Comparison of ENCODE assay signal across 10 cellular contexts in the genomic region with DNA sequence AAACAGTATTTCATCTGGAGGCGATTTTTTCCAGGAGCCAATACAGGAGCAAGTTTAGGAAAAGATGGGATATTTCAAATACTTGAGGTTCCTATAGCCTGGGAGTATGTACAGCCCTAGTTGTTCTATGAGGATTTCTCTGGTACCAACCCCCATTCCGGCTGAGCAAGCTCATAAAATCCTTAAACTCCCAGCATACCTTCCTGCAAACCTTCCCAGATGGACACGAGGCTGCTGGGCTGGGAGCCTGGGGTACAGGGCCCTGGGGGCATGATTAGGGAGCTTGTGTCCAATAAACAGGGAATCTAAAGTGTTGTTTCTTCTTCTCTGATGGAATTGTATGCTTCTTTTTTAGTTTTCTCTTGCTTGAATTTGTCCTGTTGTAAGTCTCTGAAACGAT. TPM values are rescaled to one million over a fixed set of nuclear protein-coding genes. Genes with fewer than 3 reads are reported as not detected.
DNase-seq lines count a peak whose midpoint lies in the region; ATAC-seq lines count a peak whose summit lies in the region.
"Had no signal": no experiment of that assay in that cellular context is flagged by ENCODE, and none has a peak within 500 bp of the region (broad histone marks: within the 10 kb centered on the region; RNA-seq: fewer than 3 reads in every experiment).

No MANE protein-coding gene starts in this region.

- peak overlapping the region; percentile 85 to 97 for H3K4me3 Mint-ChIP-seq in activated T-cell treated with anti-CD3 and anti-CD28 coated beads, Interleukin-2, amount 50 U/mL, for 72 hours
- peak overlapping the region; percentile 87 to 96 (median 93) for H3K4me3 Mint-ChIP-seq in immature natural killer cell

- no peak for ATAC-seq in activated T-cell treated with anti-CD3 and anti-CD28 coated beads, Interleukin-2, amount 50 U/mL, for 72 hours (replicated peaks in 1 of 2)
- ATAC-seq in activated naive CD4-positive, alpha-beta T cell treated with anti-CD3 and anti-CD28 coated beads, Interleukin-2, amount 50 U/mL, for 72 hours, result no peak
- ATAC-seq in GM18870 (IDR thresholded peaks at IDR 0.05; ENCODE audit: unreplicated experiment), result no peak

- H3K9me3 Mint-ChIP-seq in activated T-cell treated with anti-CD3 and anti-CD28 coated beads, Interleukin-2, amount 50 U/mL, for 72 hours, result no peaks in the 10 kb centered on the region
- H3K9me3 Mint-ChIP-seq in activated naive CD4-positive, alpha-beta T cell treated with anti-CD3 and anti-CD28 coated beads, Interleukin-2, amount 50 U/mL, for 72 hours, result no peaks in the 10 kb centered on the region
- H3K9me3 Mint-ChIP-seq in immature natural killer cell, result no peaks in the 10 kb centered on the region

- WGBS in thymus, result 72% methylated on average over 4 of the region's 4 CpGs

- H3K9me3 ChIP-seq in thymus (ENCODE audit: control insufficient read depth), result no peaks in the 10 kb centered on the region

- H3K4me3 ChIP-seq in thymus (ENCODE audit: low read length), result peak overlapping the region; percentile 87

- H3K36me3 ChIP-seq in thymus (ENCODE audit: control insufficient read depth, insufficient read depth), result peaks cover 40% of the 10 kb centered on the region

- no peaks in the 10 kb centered on the region for H3K27me3 Mint-ChIP-seq in activated T-cell treated with anti-CD3 and anti-CD28 coated beads, Interleukin-2, amount 50 U/mL, for 72 hours (ENCODE audit: low read depth)
- peaks cover 11 to 15% (median 14%) of the 10 kb centered on the region in 3 donors for H3K27me3 Mint-ChIP-seq in immature natural killer cell (ENCODE audit: low read depth in 3 of 3)

- H3K27ac ChIP-seq in thymus (ENCODE audit: low read depth), result no peak overlapping the region

- H3K4me1 ChIP-seq in thymus (ENCODE audit: control insufficient read depth, insufficient read depth, low read length), result peaks cover 10% of the 10 kb centered on the region

- peaks cover 20 to 41% of the 10 kb centered on the region in 2 donors for H3K36me3 Mint-ChIP-seq in activated T-cell treated with anti-CD3 and anti-CD28 coated beads, Interleukin-2, amount 50 U/mL, for 72 hours (ENCODE audit: insufficient read depth in 2 of 2)
- H3K36me3 Mint-ChIP-seq in activated naive CD4-positive, alpha-beta T cell treated with anti-CD3 and anti-CD28 coated beads, Interleukin-2, amount 50 U/mL, for 72 hours, result peaks cover 48 to 49% of the 10 kb centered on the region in 2 donors
- H3K36me3 Mint-ChIP-seq in immature natural killer cell, result peaks cover 11 to 30% (median 20%) of the 10 kb centered on the region in 3 donors

- DNase-seq in activated T-cell treated with anti-CD3 and anti-CD28 coated beads, Interleukin-2, amount 50 U/mL, for 72 hours, result no peak
- no peak for DNase-seq in activated T-cell treated with anti-CD3 and anti-CD28 coated beads, Interleukin-2, amount 50 U/mL, for 48 hours
- no peak for DNase-seq in activated naive CD4-positive, alpha-beta T cell treated with anti-CD3 and anti-CD28 coated beads, Interleukin-2, amount 50 U/mL, for 72 hours (ENCODE audit: low spot score in 2 of 2)
- DNase-seq in immature natural killer cell, result no peak
- no peak for DNase-seq in SK-N-DZ (ENCODE audit: low spot score)
- no peak for DNase-seq in NAMALWA (ENCODE audit: low spot score)
- DNase-seq: activated CD4-positive, alpha-beta T cell treated with anti-CD3 and anti-CD28 coated beads for 1 hour; stimulated activated CD4-positive, alpha-beta T cell treated with anti-CD3 and anti-CD28 coated beads, Interleukin-4, amount 100 ng/mL, for 1 hour had no signal

- peak overlapping the region; percentile 98 for H3K27ac Mint-ChIP-seq in activated T-cell treated with anti-CD3 and anti-CD28 coated beads, Interleukin-2, amount 50 U/mL, for 72 hours
- H3K27ac Mint-ChIP-seq in activated naive CD4-positive, alpha-beta T cell treated with anti-CD3 and anti-CD28 coated beads, Interleukin-2, amount 50 U/mL, for 72 hours, result peak overlapping the region; percentile 95 to 98
- peak overlapping the region; percentile 93 to 98 (median 97) for H3K27ac Mint-ChIP-seq in immature natural killer cell

- H3K4me1 Mint-ChIP-seq in activated T-cell treated with anti-CD3 and anti-CD28 coated beads, Interleukin-2, amount 50 U/mL, for 72 hours (ENCODE audit: low read depth), result peaks cover 39% of the 10 kb centered on the region
- H3K4me1 Mint-ChIP-seq in immature natural killer cell, result peaks cover 26 to 29% of the 10 kb centered on the region in 2 donors

- no peaks in the 10 kb centered on the region for H3K27me3 ChIP-seq in thymus (ENCODE audit: control insufficient read depth, insufficient read depth)

RNA-seq across cellular contexts. Expression of gene PRRC2A, which starts 1.5 kb away (rescaled TPM):
- total RNA-seq in activated T-cell treated with anti-CD3 and anti-CD28 coated beads, Interleukin-2, amount 50 U/mL, for 72 hours, result 100 to 1,000 TPM; 260 to 285 TPM
- total RNA-seq in activated naive CD4-positive, alpha-beta T cell treated with anti-CD3 and anti-CD28 coated beads, Interleukin-2, amount 50 U/mL, for 72 hours, result 100 to 1,000 TPM; 253 to 336 TPM
- polyA plus RNA-seq in immature natural killer cell (10 to 100 TPM in 1 of 3 donors, 1 to 10 TPM in 1, not detected in 1; 2.3 to 13.4 TPM), thymus (148 TPM)
- polyA plus RNA-seq in SK-N-DZ (2014; cell fraction: cytosol; rRNA removed), result 71.3 and 78.5 TPM in 2 replicates
- polyA plus RNA-seq in SK-N-DZ (2014; cell fraction: nucleus; rRNA removed), result 128 and 163 TPM in 2 replicates

RNA-seq across cellular contexts. Expression of gene AIF1, which starts 7.0 kb away (rescaled TPM):
- total RNA-seq in activated T-cell treated with anti-CD3 and anti-CD28 coated beads, Interleukin-2, amount 50 U/mL, for 72 hours, result 10 to 100 TPM; 68.7 to 98.1 TPM
- 100 to 1,000 TPM in 1 of 2 donors, 10 to 100 TPM in 1; 43.9 to 117 TPM for total RNA-seq in activated naive CD4-positive, alpha-beta T cell treated with anti-CD3 and anti-CD28 coated beads, Interleukin-2, amount 50 U/mL, for 72 hours
- 10 to 100 TPM in 2 of 3 donors, 1 to 10 TPM in 1; 6.6 to 44.1 (median 40.3) TPM for polyA plus RNA-seq in immature natural killer cell
- polyA plus RNA-seq in thymus, result 198 TPM
- polyA plus RNA-seq in SK-N-DZ (2014; cell fraction: cytosol; rRNA removed), result 0.57 TPM in 1 of 2 replicates, not detected in the other
- polyA plus RNA-seq in SK-N-DZ (2014; cell fraction: nucleus; rRNA removed), result 0.38 TPM in 1 of 2 replicates, not detected in the other

RNA-seq across cellular contexts. Expression of gene NCR3, which starts 29.2 kb away (rescaled TPM):
- total RNA-seq in activated T-cell treated with anti-CD3 and anti-CD28 coated beads, Interleukin-2, amount 50 U/mL, for 72 hours, result 10 to 100 TPM; 15.0 to 24.7 TPM
- total RNA-seq in activated naive CD4-positive, alpha-beta T cell treated with anti-CD3 and anti-CD28 coated beads, Interleukin-2, amount 50 U/mL, for 72 hours, result 10 to 100 TPM; 12.7 to 17.2 TPM
- 100 to 1,000 TPM; 393 to 414 (median 409) TPM for polyA plus RNA-seq in immature natural killer cell
- 2.4 TPM for polyA plus RNA-seq in thymus
- not detected in 2 replicates for polyA plus RNA-seq in SK-N-DZ (2014; cell fraction: cytosol; rRNA removed)
- polyA plus RNA-seq in SK-N-DZ (2014; cell fraction: nucleus; rRNA removed), result not detected in 2 replicates

RNA-seq across cellular contexts. Expression of gene BAG6, which starts 30.5 kb away (rescaled TPM):
- 100 to 1,000 TPM; 265 to 272 TPM for total RNA-seq in activated T-cell treated with anti-CD3 and anti-CD28 coated beads, Interleukin-2, amount 50 U/mL, for 72 hours
- total RNA-seq in activated naive CD4-positive, alpha-beta T cell treated with anti-CD3 and anti-CD28 coated beads, Interleukin-2, amount 50 U/mL, for 72 hours, result 100 to 1,000 TPM; 286 to 303 TPM
- polyA plus RNA-seq in immature natural killer cell (10 to 100 TPM in 2 of 3 donors, 1 to 10 TPM in 1; 8.5 to 22.7 (median 16.2) TPM), thymus (271 TPM)
- polyA plus RNA-seq in SK-N-DZ (2014; cell fraction: cytosol; rRNA removed), result 313 and 362 TPM in 2 replicates
- 452 and 499 TPM in 2 replicates for polyA plus RNA-seq in SK-N-DZ (2014; cell fraction: nucleus; rRNA removed)

RNA-seq across cellular contexts. Expression of gene APOM, which starts 33.7 kb away (rescaled TPM):
- total RNA-seq in activated T-cell treated with anti-CD3 and anti-CD28 coated beads, Interleukin-2, amount 50 U/mL, for 72 hours, result 1 to 10 TPM; 5.0 to 6.0 TPM
- total RNA-seq in activated naive CD4-positive, alpha-beta T cell treated with anti-CD3 and anti-CD28 coated beads, Interleukin-2, amount 50 U/mL, for 72 hours, result 1 to 10 TPM; 2.6 to 2.7 TPM
- polyA plus RNA-seq in immature natural killer cell (1 to 10 TPM; 1.8 to 5.7 (median 3.9) TPM), thymus (9.1 TPM)
- 0.46 and 4.3 TPM in 2 replicates for polyA plus RNA-seq in SK-N-DZ (2014; cell fraction: cytosol; rRNA removed)
- 1.2 and 4.1 TPM in 2 replicates for polyA plus RNA-seq in SK-N-DZ (2014; cell fraction: nucleus; rRNA removed)
